In genomic region chr1:154534263-154534844, GRCh38 we compare ENCODE assay signal across 9 cellular contexts. TPM values are rescaled to one million over a fixed set of nuclear protein-coding genes. Genes with fewer than 3 reads are reported as not detected.
DNase-seq lines count a peak whose midpoint lies in the region; ATAC-seq and TF ChIP-seq lines count a peak whose summit lies in the region.
"Had no signal": no experiment of that assay in that cellular context is flagged by ENCODE, and none has a peak within 500 bp of the region (broad histone marks: within the 10 kb centered on the region; RNA-seq: fewer than 3 reads in every experiment).

No MANE protein-coding gene starts in this region.

- H3K4me3 ChIP-seq in PC-9, result no peak overlapping the region

- H3K4me2 ChIP-seq in PC-9, result no peak overlapping the region

- H3K4me1 ChIP-seq in PC-9 (replicated peaks; ENCODE audit: insufficient read depth), result no peaks in the 10 kb centered on the region

- BruUV-seq in PC-9 (replicated peaks; lab: Mats Ljungman, UMichigan), result no TSS peak

- DNase-seq in AG09319 (ENCODE audit: extremely low read depth, low read depth) (no peak), HT1080 (ENCODE audit: low read depth) (peak; percentile 22), PC-9 (peak; percentile 39 to 47), left ventricle myocardium superior (no peak), KG1 (lab: John Stamatoyannopoulos, UW) (no peak), OCI-M2 (lab: John Stamatoyannopoulos, UW; ENCODE audit: unreplicated experiment) (no peak)
- DNase-seq in activated CD4-positive, alpha-beta T cell treated with anti-CD3 and anti-CD28 coated beads, Interleukin-2, amount 10 ng/mL, durations not matched to agents 7 days and 5 days, result no peak

- H3K36me3 ChIP-seq in PC-9 (ENCODE audit: low read depth), result no peaks in the 10 kb centered on the region

- intact Hi-C loops in PC-9 (cut with micrococcal nuclease; ENCODE audit: unreplicated experiment), result no loop called here
- intact Hi-C loops in left ventricle myocardium superior (cut with micrococcal nuclease), result no loop called here

- peaks cover 2% of the 10 kb centered on the region for H3K9me3 Mint-ChIP-seq in activated CD4-positive, alpha-beta T cell treated with anti-CD3 and anti-CD28 coated beads, Interleukin-2, amount 10 ng/mL, durations not matched to agents 7 days and 5 days
- H3K9me3 Mint-ChIP-seq: activated naive CD4-positive, alpha-beta T cell treated with anti-CD3 and anti-CD28 coated beads, Interleukin-2, amount 50 U/mL, for 24 hours had no signal

- no peaks in the 10 kb centered on the region for H3K9me2 ChIP-seq in PC-9 (ENCODE audit: insufficient read depth)

- ATAC-seq in left ventricle myocardium superior, result peak; percentile 29
- ATAC-seq in HG03432 (IDR thresholded peaks at IDR 0.05; ENCODE audit: unreplicated experiment), result no peak

- no peak overlapping the region for H3K4me3 Mint-ChIP-seq in activated CD4-positive, alpha-beta T cell treated with anti-CD3 and anti-CD28 coated beads, Interleukin-2, amount 10 ng/mL, durations not matched to agents 7 days and 5 days
- H3K4me3 Mint-ChIP-seq: activated naive CD4-positive, alpha-beta T cell treated with anti-CD3 and anti-CD28 coated beads, Interleukin-2, amount 50 U/mL, for 24 hours had no signal

- CTCF ChIA-PET in PC-9 (lab: Charles Lee), result interaction anchor here (0.6 kb wide), 1 partner anchor 476 kb away, joined by 3 read pairs; no protein-coding TSS in a partner anchor
- CTCF ChIA-PET in activated CD4-positive, alpha-beta T cell treated with anti-CD3 and anti-CD28 coated beads, Interleukin-2, amount 10 ng/mL, durations not matched to agents 7 days and 5 days (lab: Charles Lee), result interaction anchor here (1.6 kb wide), 1 partner anchor 54 kb away, joined by 4 read pairs; no protein-coding TSS in a partner anchor

- peak; percentile 26 for TF ChIP-seq CTCF in AG09319 (IDR thresholded peaks at IDR 0.05; ENCODE audit: low read depth, low read length)
- TF ChIP-seq CTCF in PC-9 (conservative IDR thresholded peaks at IDR 0.05), result peak; percentile 70

- no peak overlapping the region for H2AFZ ChIP-seq in PC-9

- no peaks in the 10 kb centered on the region for H3F3A ChIP-seq in PC-9 (ENCODE audit: insufficient read depth, low read depth)

- peaks cover 20% of the 10 kb centered on the region for H3K27me3 Mint-ChIP-seq in activated CD4-positive, alpha-beta T cell treated with anti-CD3 and anti-CD28 coated beads, Interleukin-2, amount 10 ng/mL, durations not matched to agents 7 days and 5 days

- no peak overlapping the region for H3K27ac ChIP-seq in PC-9

- peaks cover 47% of the 10 kb centered on the region for H3K27me3 ChIP-seq in PC-9 (ENCODE audit: insufficient read depth, low read depth)

- H3K36me3 Mint-ChIP-seq in activated CD4-positive, alpha-beta T cell treated with anti-CD3 and anti-CD28 coated beads, Interleukin-2, amount 10 ng/mL, durations not matched to agents 7 days and 5 days (ENCODE audit: low read depth), result no peaks in the 10 kb centered on the region
- H3K36me3 Mint-ChIP-seq: activated naive CD4-positive, alpha-beta T cell treated with anti-CD3 and anti-CD28 coated beads, Interleukin-2, amount 50 U/mL, for 24 hours had no signal

- no peaks in the 10 kb centered on the region for H3K4me1 Mint-ChIP-seq in activated CD4-positive, alpha-beta T cell treated with anti-CD3 and anti-CD28 coated beads, Interleukin-2, amount 10 ng/mL, durations not matched to agents 7 days and 5 days
- H3K4me1 Mint-ChIP-seq: activated naive CD4-positive, alpha-beta T cell treated with anti-CD3 and anti-CD28 coated beads, Interleukin-2, amount 50 U/mL, for 24 hours had no signal

- H4K20me1 ChIP-seq in PC-9 (ENCODE audit: insufficient read depth), result no peaks in the 10 kb centered on the region

- H3K79me2 ChIP-seq in PC-9 (ENCODE audit: low read depth), result no peaks in the 10 kb centered on the region

- POLR2A ChIA-PET in PC-9 (lab: Charles Lee; ENCODE audit: unreplicated experiment), result no interaction called here
- POLR2A ChIA-PET in activated CD4-positive, alpha-beta T cell treated with anti-CD3 and anti-CD28 coated beads, Interleukin-2, amount 10 ng/mL, durations not matched to agents 7 days and 5 days (lab: Charles Lee), result no interaction called here

- H3K9me3 ChIP-seq in PC-9 (ENCODE audit: insufficient read depth, low read depth), result no peaks in the 10 kb centered on the region

- H3K27ac Mint-ChIP-seq in activated CD4-positive, alpha-beta T cell treated with anti-CD3 and anti-CD28 coated beads, Interleukin-2, amount 10 ng/mL, durations not matched to agents 7 days and 5 days, result no peak overlapping the region
- H3K27ac Mint-ChIP-seq: activated naive CD4-positive, alpha-beta T cell treated with anti-CD3 and anti-CD28 coated beads, Interleukin-2, amount 50 U/mL, for 24 hours had no signal

RNA-seq across cellular contexts. Expression of gene UBE2Q1, which starts 24.1 kb away (rescaled TPM):
- 32.8 and 38.4 TPM in 2 replicates for total RNA-seq in HT1080 (2014; rRNA removed; shearing (Covaris generic))
- polyA plus RNA-seq in HT1080 (2015; cell fraction: cytosol; rRNA removed), result 41.7 and 45.3 TPM in 2 replicates
- 32.8 and 51.8 TPM in 2 replicates for polyA plus RNA-seq in HT1080 (2015; cell fraction: nucleus; rRNA removed)
- total RNA-seq in PC-9 (2021) (52.8 and 63.3 TPM in 2 replicates), left ventricle myocardium superior (68.7 TPM)
- total RNA-seq in activated CD4-positive, alpha-beta T cell treated with anti-CD3 and anti-CD28 coated beads, Interleukin-2, amount 10 ng/mL, durations not matched to agents 7 days and 5 days, result 100 to 1,000 TPM; 106 to 131 TPM

RNA-seq across cellular contexts. Expression of gene SHE, which starts 32.1 kb away (rescaled TPM):
- total RNA-seq in HT1080 (2014; rRNA removed; shearing (Covaris generic)), result not detected in 2 replicates
- not detected in 2 replicates for polyA plus RNA-seq in HT1080 (2015; cell fraction: cytosol; rRNA removed)
- not detected in 2 replicates for polyA plus RNA-seq in HT1080 (2015; cell fraction: nucleus; rRNA removed)
- total RNA-seq in PC-9 (2021) (not detected in 2 replicates), left ventricle myocardium superior (10.2 TPM)
- not detected for total RNA-seq in activated CD4-positive, alpha-beta T cell treated with anti-CD3 and anti-CD28 coated beads, Interleukin-2, amount 10 ng/mL, durations not matched to agents 7 days and 5 days

RNA-seq across cellular contexts. Expression of gene TDRD10, which starts 32.3 kb away (rescaled TPM):
- total RNA-seq in HT1080 (2014; rRNA removed; shearing (Covaris generic)), result not detected in 2 replicates
- not detected in 2 replicates for polyA plus RNA-seq in HT1080 (2015; cell fraction: cytosol; rRNA removed)
- not detected in 2 replicates for polyA plus RNA-seq in HT1080 (2015; cell fraction: nucleus; rRNA removed)
- total RNA-seq in PC-9 (2021), result not detected in 2 replicates
- 1.9 TPM for total RNA-seq in left ventricle myocardium superior
- total RNA-seq in activated CD4-positive, alpha-beta T cell treated with anti-CD3 and anti-CD28 coated beads, Interleukin-2, amount 10 ng/mL, durations not matched to agents 7 days and 5 days, result not detected

RNA-seq across cellular contexts. Expression of gene CHRNB2, which starts 33.2 kb away (rescaled TPM):
- total RNA-seq in HT1080 (2014; rRNA removed; shearing (Covaris generic)), result 0.17 and 0.88 TPM in 2 replicates
- 0.06 and 0.14 TPM in 2 replicates for polyA plus RNA-seq in HT1080 (2015; cell fraction: cytosol; rRNA removed)
- polyA plus RNA-seq in HT1080 (2015; cell fraction: nucleus; rRNA removed), result 0.16 and 0.18 TPM in 2 replicates
- not detected in 2 replicates for total RNA-seq in PC-9 (2021)
- not detected for total RNA-seq in left ventricle myocardium superior
- not detected for total RNA-seq in activated CD4-positive, alpha-beta T cell treated with anti-CD3 and anti-CD28 coated beads, Interleukin-2, amount 10 ng/mL, durations not matched to agents 7 days and 5 days

Comparison
In these comparisons a context has a peak if more than half of its experiments do, and no peak if none do; other contexts are left out.
1. DNase-seq: peak in HT1080 (single experiment) and PC-9 (2 of 2); none in AG09319 (single experiment), left ventricle myocardium superior (single experiment), KG1 (single experiment), OCI-M2 (single experiment) and activated CD4-positive, alpha-beta T cell treated with anti-CD3 and anti-CD28 coated beads, Interleukin-2, amount 10 ng/mL, durations not matched to agents 7 days and 5 days (single experiment).
2. RNA of gene SHE, which starts 32.1 kb away (total RNA-seq): 10.2 TPM in left ventricle myocardium superior (single experiment); not detected in PC-9, not detected in HT1080 and not detected in activated CD4-positive, alpha-beta T cell treated with anti-CD3 and anti-CD28 coated beads, Interleukin-2, amount 10 ng/mL, durations not matched to agents 7 days and 5 days; every median in the first group is over 10 times any median in the second.